8 cellular contexts compared by ENCODE assay signal in genomic region chr5:16617272-16617973, GRCh38. TPM values are rescaled to one million over a fixed set of nuclear protein-coding genes. Genes with fewer than 3 reads are reported as not detected.
DNase-seq lines count a peak whose midpoint lies in the region; ATAC-seq and TF ChIP-seq lines count a peak whose summit lies in the region.

No MANE protein-coding gene starts in this region.

- TF ChIP-seq CTCF in neural progenitor cell (IDR thresholded peaks at IDR 0.05): no peak

- peak overlapping the region; percentile 84 for H3K4me3 ChIP-seq in neural progenitor cell

- no peaks in the 10 kb centered on the region for H3K36me3 Mint-ChIP-seq in dendritic cell treated with granulocyte-macrophage colony-stimulating factor and Interleukin-4, amounts not matched to agents 40 ng/mL and 50 ng/mL, for 4 days (ENCODE audit: low read depth)
- H3K36me3 Mint-ChIP-seq in neural progenitor cell: no peaks in the 10 kb centered on the region

- no peaks in the 10 kb centered on the region for H3K9me3 Mint-ChIP-seq in dendritic cell treated with granulocyte-macrophage colony-stimulating factor and Interleukin-4, amounts not matched to agents 40 ng/mL and 50 ng/mL, for 4 days
- H3K9me3 Mint-ChIP-seq in neural progenitor cell: no peaks in the 10 kb centered on the region

- no peaks in the 10 kb centered on the region for H3K36me3 ChIP-seq in neural progenitor cell

- H4K20me1 ChIP-seq in neural progenitor cell (ENCODE audit: low read depth): no peaks in the 10 kb centered on the region

- peaks cover 4% of the 10 kb centered on the region for H3F3A ChIP-seq in neural progenitor cell (ENCODE audit: low read depth)

- H3K4me3 Mint-ChIP-seq in dendritic cell treated with granulocyte-macrophage colony-stimulating factor and Interleukin-4, amounts not matched to agents 40 ng/mL and 50 ng/mL, for 4 days: peak overlapping the region; percentile 61
- no peak overlapping the region for H3K4me3 Mint-ChIP-seq in neural progenitor cell

- peak; percentile 2 for ATAC-seq in HG02642 (IDR thresholded peaks at IDR 0.05; ENCODE audit: poor library complexity, unreplicated experiment)
- no peak for ATAC-seq in HG03108 (IDR thresholded peaks at IDR 0.05; ENCODE audit: unreplicated experiment)
- ATAC-seq in GM19351 (IDR thresholded peaks at IDR 0.05; ENCODE audit: unreplicated experiment): no peak
- ATAC-seq in HG03039 (IDR thresholded peaks at IDR 0.05; ENCODE audit: unreplicated experiment): no peak

- H3K4me1 Mint-ChIP-seq in dendritic cell treated with granulocyte-macrophage colony-stimulating factor and Interleukin-4, amounts not matched to agents 40 ng/mL and 50 ng/mL, for 4 days (ENCODE audit: low read depth): peaks cover 7% of the 10 kb centered on the region
- peaks cover 11% of the 10 kb centered on the region for H3K4me1 Mint-ChIP-seq in neural progenitor cell

- no peak overlapping the region for H3K27ac ChIP-seq in neural progenitor cell

- H3K27me3 Mint-ChIP-seq in dendritic cell treated with granulocyte-macrophage colony-stimulating factor and Interleukin-4, amounts not matched to agents 40 ng/mL and 50 ng/mL, for 4 days: peaks cover 17% of the 10 kb centered on the region
- H3K27me3 Mint-ChIP-seq in neural progenitor cell (ENCODE audit: insufficient read depth, low read depth): peaks cover 21% of the 10 kb centered on the region

- H3K9me3 ChIP-seq in neural progenitor cell (ENCODE audit: low read depth): no peaks in the 10 kb centered on the region

- peak overlapping the region; percentile 99 for H2AFZ ChIP-seq in neural progenitor cell (replicated peaks)

- no peak overlapping the region for H3K9ac ChIP-seq in neural progenitor cell

- H3K4me2 ChIP-seq in neural progenitor cell: peak overlapping the region; percentile 88

- H3K27ac Mint-ChIP-seq in dendritic cell treated with granulocyte-macrophage colony-stimulating factor and Interleukin-4, amounts not matched to agents 40 ng/mL and 50 ng/mL, for 4 days: no peak overlapping the region
- H3K27ac Mint-ChIP-seq in neural progenitor cell: no peak overlapping the region

- DNase-seq in activated CD4-positive, CD25-positive, alpha-beta regulatory T cell (lab: John Stamatoyannopoulos, UW): peak; percentile 7 to 15 (median 10)
- DNase-seq in neural progenitor cell (ENCODE audit: low spot score) (peak; percentile 42), amniotic stem cell (lab: John Stamatoyannopoulos, UW) (no peak)

- H3K4me1 ChIP-seq in neural progenitor cell: peaks cover 13% of the 10 kb centered on the region

- peaks cover 54% of the 10 kb centered on the region for H3K27me3 ChIP-seq in neural progenitor cell

- intact Hi-C loops in dendritic cell treated with granulocyte-macrophage colony-stimulating factor and Interleukin-4, amounts not matched to agents 40 ng/mL and 50 ng/mL, for 4 days (cut with micrococcal nuclease): no loop called here

- no peaks in the 10 kb centered on the region for H3K79me2 ChIP-seq in neural progenitor cell (ENCODE audit: low read depth)

RNA-seq across cellular contexts. Expression of gene RETREG1, which starts 0.6 kb away (rescaled TPM):
- total RNA-seq in neural progenitor cell (ENCODE audit: low replicate concordance): 0.99 and 3.0 TPM in 2 replicates
